Comparison of ENCODE assay signal across 18 cellular contexts in the genomic region with DNA sequence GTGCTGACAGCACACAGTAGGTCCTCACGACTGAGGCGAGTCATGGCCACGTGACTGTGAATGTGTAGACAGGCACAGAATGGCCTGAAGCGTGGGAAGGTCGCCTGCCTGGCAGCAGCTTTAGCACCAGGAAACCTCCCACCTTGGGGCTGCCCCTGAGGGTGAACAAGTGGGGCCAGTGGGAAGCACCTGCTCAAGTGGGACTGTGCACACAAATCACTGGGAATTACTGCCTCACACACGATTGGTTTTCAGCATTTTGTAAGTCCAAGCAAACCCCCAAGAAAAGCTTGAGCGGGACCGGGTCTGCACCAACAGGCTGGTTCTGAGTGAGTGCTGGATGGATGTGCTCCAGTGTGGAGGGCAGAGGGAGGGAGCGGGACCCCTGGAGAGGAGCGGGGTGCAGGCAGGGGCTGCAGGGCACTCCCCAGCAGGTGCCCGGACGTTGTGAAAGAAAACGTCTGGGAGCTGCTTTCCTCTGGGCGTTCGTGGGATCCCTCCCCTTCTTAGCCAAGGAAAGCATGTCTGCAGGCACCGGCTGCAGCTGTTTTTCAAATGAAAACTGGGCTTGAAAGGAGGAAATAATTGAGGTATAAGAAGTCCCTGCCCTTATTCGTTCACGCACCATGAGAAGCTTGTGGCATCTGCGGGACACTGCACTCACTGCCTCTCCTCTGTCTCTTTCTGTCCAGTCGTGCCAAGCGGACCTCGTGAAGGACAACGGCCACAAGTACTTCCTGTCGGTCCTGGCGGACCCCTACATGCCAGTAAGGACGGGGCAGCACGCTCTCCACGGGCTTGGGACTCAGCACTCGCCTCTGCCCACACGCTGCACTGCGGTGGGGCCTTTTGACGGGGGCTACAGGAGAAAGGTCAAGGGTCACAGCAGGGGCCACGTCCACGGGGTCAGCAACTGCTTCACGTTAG.
DNase-seq lines count a peak whose midpoint lies in the region; TF ChIP-seq lines count a peak whose summit lies in the region.
"Had no signal": no experiment of that assay in that cellular context is flagged by ENCODE, and none has a peak within 500 bp of the region (broad histone marks: within the 10 kb centered on the region; RNA-seq: fewer than 3 reads in every experiment).

No MANE protein-coding gene starts in this region.

- H3K36me3 Mint-ChIP-seq in activated naive CD4-positive, alpha-beta T cell treated with anti-CD3 and anti-CD28 coated beads for 36 hours (ENCODE audit: low read depth): peaks cover 35% of the 10 kb centered on the region
- H3K36me3 Mint-ChIP-seq in endodermal cell (ENCODE audit: low read depth): peaks cover 39% of the 10 kb centered on the region

- H3K4me1 Mint-ChIP-seq in activated naive CD4-positive, alpha-beta T cell treated with anti-CD3 and anti-CD28 coated beads for 36 hours (ENCODE audit: low read depth): peaks cover 31% of the 10 kb centered on the region
- no peaks in the 10 kb centered on the region for H3K4me1 Mint-ChIP-seq in endodermal cell

- DNase-seq in activated naive CD4-positive, alpha-beta T cell treated with anti-CD3 and anti-CD28 coated beads for 36 hours: peak; percentile 59
- no peak for DNase-seq in activated naive CD4-positive, alpha-beta T cell treated with anti-CD3 and anti-CD28 coated beads, Interleukin-2, amount 50 U/mL, for 16 hours
- no peak for DNase-seq in RWPE1 (ENCODE audit: low spot score)
- DNase-seq in endodermal cell: no peak
- peak; percentile 31 for DNase-seq in retina
- no peak for DNase-seq in Ammon's horn (ENCODE audit: low spot score)
- no peak for DNase-seq in brain microvascular endothelial cell
- no peak for DNase-seq in ascending aorta (ENCODE audit: low spot score in 2 of 2)
- DNase-seq: activated CD8-positive, alpha-beta memory T cell treated with anti-CD3 and anti-CD28 coated beads for 24 hours; amygdala; dermis blood vessel endothelial cell; esophagus squamous epithelium; hypothalamus; NCI-H2107; NCI-H82; RPMI8226; substantia nigra had no signal

- no peak overlapping the region for H3K9ac ChIP-seq in endodermal cell (ENCODE audit: extremely low read depth, low read length, poor library complexity, severe bottlenecking)

- no peak for TF ChIP-seq CTCF in RWPE1 (conservative IDR thresholded peaks at IDR 0.05; ENCODE audit: low read depth)
- TF ChIP-seq CTCF in endodermal cell (conservative IDR thresholded peaks at IDR 0.05): no peak
- TF ChIP-seq CTCF in brain microvascular endothelial cell (IDR thresholded peaks at IDR 0.05; ENCODE audit: low read depth, low read length, missing control alignments): no peak
- no peak for TF ChIP-seq CTCF in ascending aorta (IDR thresholded peaks at IDR 0.05)

- no peaks in the 10 kb centered on the region for H3K9me3 Mint-ChIP-seq in activated naive CD4-positive, alpha-beta T cell treated with anti-CD3 and anti-CD28 coated beads for 36 hours
- no peaks in the 10 kb centered on the region for H3K9me3 Mint-ChIP-seq in endodermal cell
- H3K9me3 Mint-ChIP-seq: natural killer cell treated with Interleukin-12 subunit alpha and Interleukin-12 subunit beta and Interleukin-15 and Interleukin-18, amount 100 ng/mL, for 72 hours had no signal

- H3K27ac Mint-ChIP-seq in activated naive CD4-positive, alpha-beta T cell treated with anti-CD3 and anti-CD28 coated beads for 36 hours: peak overlapping the region; percentile 85
- peak overlapping the region; percentile 58 for H3K27ac Mint-ChIP-seq in endodermal cell
- H3K27ac Mint-ChIP-seq: natural killer cell treated with Interleukin-12 subunit alpha and Interleukin-12 subunit beta and Interleukin-15 and Interleukin-18, amount 100 ng/mL, for 72 hours had no signal

- no peaks in the 10 kb centered on the region for H3K4me1 ChIP-seq in endodermal cell (ENCODE audit: control insufficient read depth, insufficient read depth, low read length)
- H3K4me1 ChIP-seq in ascending aorta: no peaks in the 10 kb centered on the region
- H3K4me1 ChIP-seq: esophagus squamous epithelium had no signal

- intact Hi-C loops in activated naive CD4-positive, alpha-beta T cell treated with anti-CD3 and anti-CD28 coated beads for 36 hours (cut with micrococcal nuclease): no loop called here
- intact Hi-C loops in ascending aorta (cut with DNase I): no loop called here

- H3K27me3 ChIP-seq in endodermal cell (ENCODE audit: control insufficient read depth, insufficient read depth, low read length, poor library complexity, severe bottlenecking): no peaks in the 10 kb centered on the region
- no peaks in the 10 kb centered on the region for H3K27me3 ChIP-seq in brain microvascular endothelial cell (replicated peaks)
- no peaks in the 10 kb centered on the region for H3K27me3 ChIP-seq in ascending aorta
- H3K27me3 ChIP-seq: esophagus squamous epithelium had no signal

- no peak overlapping the region for H3K4me3 Mint-ChIP-seq in activated naive CD4-positive, alpha-beta T cell treated with anti-CD3 and anti-CD28 coated beads for 36 hours
- no peak overlapping the region for H3K4me3 Mint-ChIP-seq in endodermal cell
- H3K4me3 Mint-ChIP-seq: natural killer cell treated with Interleukin-12 subunit alpha and Interleukin-12 subunit beta and Interleukin-15 and Interleukin-18, amount 100 ng/mL, for 72 hours had no signal

- CTCF ChIA-PET in activated naive CD4-positive, alpha-beta T cell treated with anti-CD3 and anti-CD28 coated beads for 36 hours (lab: Charles Lee): interaction anchor here (0.6 kb wide), 1 partner anchor 14 kb away, joined by 5 read pairs; no protein-coding TSS in a partner anchor
- CTCF ChIA-PET in RWPE1 (lab: Yijun Ruan, JAX): interaction anchor here (0.9 kb wide), 1 partner anchor 14 kb away, joined by 4 read pairs; no protein-coding TSS in a partner anchor

- 86 to 91% methylated on average over 24 to 35 of the region's 35 CpGs for WGBS in endodermal cell (ENCODE audit: insufficient coverage in 1 of 2, insufficient read length in 1 of 2), 2 experiments

- in situ Hi-C loops in brain microvascular endothelial cell (cut with HindIII; ENCODE audit: low pct_ligation_motif_present, low sequenced_read_pairs): no loop called here

- H3K36me3 ChIP-seq in endodermal cell (ENCODE audit: control insufficient read depth, insufficient read depth, low read length) (peaks cover 20% of the 10 kb centered on the region), brain microvascular endothelial cell (replicated peaks) (peaks cover 19% of the 10 kb centered on the region), ascending aorta (peaks cover 33 to 37% of the 10 kb centered on the region in 2 donors)

- POLR2A ChIA-PET in RWPE1 (lab: Yijun Ruan, JAX; ENCODE audit: low non-redundant PET): no interaction called here

- H3K4me3 ChIP-seq in endodermal cell (ENCODE audit: low read length) (no peak overlapping the region), brain microvascular endothelial cell (ENCODE audit: low read depth, low read length) (no peak overlapping the region), ascending aorta (no peak overlapping the region)
- H3K4me3 ChIP-seq: esophagus squamous epithelium had no signal

- no peaks in the 10 kb centered on the region for H3K27me3 Mint-ChIP-seq in activated naive CD4-positive, alpha-beta T cell treated with anti-CD3 and anti-CD28 coated beads for 36 hours (ENCODE audit: low read depth)
- H3K27me3 Mint-ChIP-seq in endodermal cell (ENCODE audit: insufficient read depth): no peaks in the 10 kb centered on the region
- H3K27me3 Mint-ChIP-seq: natural killer cell treated with Interleukin-12 subunit alpha and Interleukin-12 subunit beta and Interleukin-15 and Interleukin-18, amount 100 ng/mL, for 72 hours had no signal

- no peaks in the 10 kb centered on the region for H3K9me3 ChIP-seq in endodermal cell (ENCODE audit: control insufficient read depth, low read length)
- no peaks in the 10 kb centered on the region for H3K9me3 ChIP-seq in ascending aorta
- H3K9me3 ChIP-seq: esophagus squamous epithelium had no signal

- peak overlapping the region; percentile 18 for H3K27ac ChIP-seq in RWPE1
- H3K27ac ChIP-seq in endodermal cell (ENCODE audit: low read depth, low read length): peak overlapping the region; percentile 63
- no peak overlapping the region for H3K27ac ChIP-seq in brain microvascular endothelial cell
- no peak overlapping the region for H3K27ac ChIP-seq in ascending aorta
- H3K27ac ChIP-seq: esophagus squamous epithelium had no signal

Comparison
In these comparisons a context has a peak if more than half of its experiments do, and no peak if none do; other contexts are left out.
1. DNase-seq: peak in activated naive CD4-positive, alpha-beta T cell treated with anti-CD3 and anti-CD28 coated beads for 36 hours (single experiment) and retina (single experiment); none in activated naive CD4-positive, alpha-beta T cell treated with anti-CD3 and anti-CD28 coated beads, Interleukin-2, amount 50 U/mL, for 16 hours (single experiment), RWPE1 (single experiment), endodermal cell (single experiment), Ammon's horn (single experiment), brain microvascular endothelial cell (single experiment) and ascending aorta (0 of 2).
2. H3K27ac ChIP-seq: peak in RWPE1 (single experiment) and endodermal cell (single experiment); none in brain microvascular endothelial cell (single experiment) and ascending aorta (0 of 2).